Comparison of ENCODE assay signal across 20 cellular contexts in genomic region chr20:21539512-21539911, GRCh38. TPM values are rescaled to one million over a fixed set of nuclear protein-coding genes. Genes with fewer than 3 reads are reported as not detected.
A peak's percentile ranks its signal among the peaks of the same experiment; 100 is the strongest.
DNase-seq lines count a peak whose midpoint lies in the region; ATAC-seq, FAIRE-seq and TF ChIP-seq lines count a peak whose summit lies in the region.
"Had no signal": no experiment of that assay in that cellular context is flagged by ENCODE, and none has a peak within 500 bp of the region (broad histone marks: within the 10 kb centered on the region; RNA-seq: fewer than 3 reads in every experiment).

No MANE protein-coding gene starts in this region.

- H3K4ac ChIP-seq in H1 (replicated peaks; ENCODE audit: insufficient read length, low read depth, low read length) (no peak overlapping the region), H9 (ENCODE audit: low read depth, low read length) (no peak overlapping the region)

- H3K4me3 ChIP-seq in HepG2 (replicated peaks in 1 of 3; ENCODE audit: insufficient read depth in 1 of 3, low read depth in 2 of 3, low read length in 3 of 3) (no peak overlapping the region), right lobe of liver (no peak overlapping the region), H1 (ENCODE audit: extremely low read depth in 1 of 4, insufficient read depth in 2 of 4, low read depth in 3 of 4, low read length in 4 of 4) (no peak overlapping the region), tibial nerve (no peak overlapping the region)
- H3K4me3 ChIP-seq: GM23248, HAP-1 had no signal

- H3K79me2 ChIP-seq in HepG2 (ENCODE audit: insufficient read depth, low read length) (no peaks in the 10 kb centered on the region), H1 (ENCODE audit: control insufficient read depth in 1 of 2, insufficient read depth in 2 of 2, low read length in 2 of 2) (no peaks in the 10 kb centered on the region; a peak in 1 of 4 replicates), H9 (ENCODE audit: insufficient read depth, low read length) (no peaks in the 10 kb centered on the region)

- H3K27me3 ChIP-seq in HepG2 (ENCODE audit: control insufficient read depth in 1 of 2, insufficient read depth in 2 of 2, low read length in 2 of 2) (peaks cover 0 to 26% of the 10 kb centered on the region in 2 experiments; a peak in 3 of 5 replicates), right lobe of liver (no peaks in the 10 kb centered on the region), H1 (replicated peaks in 1 of 4; ENCODE audit: control insufficient read depth in 3 of 4, extremely low read depth in 1 of 4, insufficient read depth in 3 of 4, low read length in 3 of 4) (no peaks in the 10 kb centered on the region), tibial nerve (peaks cover 0 to 8% of the 10 kb centered on the region in 2 donors), H9 (ENCODE audit: insufficient read depth, low read length) (no peaks in the 10 kb centered on the region)

- H3K27me3 Mint-ChIP-seq in H9 (ENCODE audit: low read depth) (peaks cover 7% of the 10 kb centered on the region), chondrocyte (ENCODE audit: low read depth) (peaks cover 26% of the 10 kb centered on the region)

- H3K14ac ChIP-seq in H1 (ENCODE audit: insufficient read length) (no peak overlapping the region), H9 (ENCODE audit: insufficient read depth, low read length) (no peak overlapping the region)

- H3K4me3 Mint-ChIP-seq in H9 (no peak overlapping the region), chondrocyte (ENCODE audit: unreplicated experiment) (no peak overlapping the region)

- H3K23me2 ChIP-seq in H1 (ENCODE audit: low read depth, low read length) (peaks cover 5% of the 10 kb centered on the region; the same call in 1 of the 2 replicates), H9 (ENCODE audit: insufficient read length, low read depth, low read length, poor library complexity, severe bottlenecking) (no peaks in the 10 kb centered on the region)

- H3K23ac ChIP-seq in H1 (ENCODE audit: insufficient read length) (peak overlapping the region; percentile 83), H9 (ENCODE audit: insufficient read length, low read depth, low read length) (no peak overlapping the region)

- H4K91ac ChIP-seq in H1 (replicated peaks; ENCODE audit: insufficient read length, low read length) (no peak overlapping the region), H9 (ENCODE audit: insufficient read length, low read depth, low read length) (no peak overlapping the region)

- H3K36me3 Mint-ChIP-seq in H9 (ENCODE audit: insufficient read depth in 1 of 3, low read depth in 3 of 3) (no peaks in the 10 kb centered on the region), chondrocyte (ENCODE audit: low read depth) (no peaks in the 10 kb centered on the region)
- H3K36me3 Mint-ChIP-seq: CD4-positive, alpha-beta memory T cell had no signal

- H4K5ac ChIP-seq in H1 (ENCODE audit: insufficient read length, low read depth, low read length) (no peak overlapping the region), H9 (ENCODE audit: insufficient read length, low read depth, low read length) (no peak overlapping the region)

- no peaks in the 10 kb centered on the region for H3K79me1 ChIP-seq in H1 (ENCODE audit: low read depth, low read length)
- H3K79me1 ChIP-seq in H9 (ENCODE audit: insufficient read depth, low read depth, low read length, poor library complexity, severe bottlenecking) = no peaks in the 10 kb centered on the region

- TF ChIP-seq CTCF in HepG2 (CRISPR knock-in tag; IDR thresholded peaks at IDR 0.05) (no peak), right lobe of liver (IDR thresholded peaks at IDR 0.05) (no peak), H1 (IDR thresholded peaks at IDR 0.05; ENCODE audit: control extremely low read depth in 1 of 3, insufficient read depth in 1 of 3, low read depth in 1 of 3, low read length in 3 of 3) (no peak), tibial nerve (IDR thresholded peaks at IDR 0.05) (no peak), H9 (conservative IDR thresholded peaks at IDR 0.05) (no peak), chondrocyte (IDR thresholded peaks at IDR 0.05) (no peak)

- peaks cover 6% of the 10 kb centered on the region; the same call in 1 of the 2 replicates for H3K4me1 ChIP-seq in HepG2 (ENCODE audit: insufficient read depth, low read length)
- no peaks in the 10 kb centered on the region for H3K4me1 ChIP-seq in right lobe of liver
- H3K4me1 ChIP-seq in H1 (replicated peaks in 1 of 4; ENCODE audit: control insufficient read depth in 3 of 4, insufficient read depth in 4 of 4, low read length in 3 of 4) = peaks cover 0 to under 1% (median 0%) of the 10 kb centered on the region in 4 experiments; a peak in 1 of 7 replicates
- H3K4me1 ChIP-seq in tibial nerve = no peaks in the 10 kb centered on the region
- H3K4me1 ChIP-seq in H9 (ENCODE audit: insufficient read depth, low read length) = peaks cover 4% of the 10 kb centered on the region; the same call in 1 of the 2 replicates
- H3K4me1 ChIP-seq: HAP-1 had no signal

- H3K9me3 ChIP-seq in HepG2 (ENCODE audit: low read length) (no peaks in the 10 kb centered on the region), right lobe of liver (no peaks in the 10 kb centered on the region), H1 (ENCODE audit: insufficient read depth in 2 of 2, low read depth in 1 of 2, low read length in 1 of 2) (no peaks in the 10 kb centered on the region), tibial nerve (no peaks in the 10 kb centered on the region), H9 (ENCODE audit: control insufficient read depth, low read depth, low read length) (no peaks in the 10 kb centered on the region)
- H3K9me3 ChIP-seq: HAP-1 had no signal

- H2BK15ac ChIP-seq in H1 (ENCODE audit: low read length) = no peak overlapping the region
- no peak overlapping the region for H2BK15ac ChIP-seq in H9 (ENCODE audit: low read depth, low read length)

- peaks cover 0 to 2% of the 10 kb centered on the region in 2 experiments; a peak in 2 of 4 replicates for H3K4me1 Mint-ChIP-seq in H9
- no peaks in the 10 kb centered on the region for H3K4me1 Mint-ChIP-seq in chondrocyte (ENCODE audit: low read depth)
- H3K4me1 Mint-ChIP-seq: CD4-positive, alpha-beta memory T cell had no signal

- in situ Hi-C loops in HepG2 (cut with HindIII; ENCODE audit: extremely low pct_ligation_motif_present, low pct_unique_long_range_greater_than_20kb) = no loop called here

- no peak for DNase-seq in HepG2 (ENCODE audit: low spot score)
- DNase-seq in right lobe of liver = no peak
- no peak for DNase-seq in HEK293T (ENCODE audit: extremely low spot score)
- DNase-seq in H1 (ENCODE audit: low read depth in 1 of 2, low spot score in 2 of 2) = no peak
- DNase-seq in tibial nerve (ENCODE audit: low spot score in 2 of 2) = no peak
- DNase-seq in H9 = no peak
- no peak for DNase-seq in chondrocyte (ENCODE audit: low spot score)
- DNase-seq: 8988T; C1 segment of cervical spinal cord; Calu3; CD4-positive, alpha-beta memory T cell; COR-L47; DMS53; DMS79 treated with DMSO at 0.1 percent for 48 hours; GF-D8; GM23248 had no signal

- no peak for TF ChIP-seq POLR2A in HepG2 (IDR thresholded peaks at IDR 0.05; ENCODE audit: insufficient read depth in 1 of 2, low read depth in 2 of 2, low read length in 2 of 2)
- no peak for TF ChIP-seq POLR2A in right lobe of liver (IDR thresholded peaks at IDR 0.05)
- TF ChIP-seq POLR2A in H1 (IDR thresholded peaks at IDR 0.05; ENCODE audit: control extremely low read depth in 1 of 2, low read depth in 2 of 2, low read length in 2 of 2) = no peak
- TF ChIP-seq POLR2A in tibial nerve (IDR thresholded peaks at IDR 0.05) = no peak

- no peak overlapping the region for H3K27ac ChIP-seq in HepG2 (ENCODE audit: extremely low read length, insufficient read depth, low read length)
- H3K27ac ChIP-seq in right lobe of liver = no peak overlapping the region
- H3K27ac ChIP-seq in H1 (ENCODE audit: low read depth, low read length) = no peak overlapping the region
- no peak overlapping the region for H3K27ac ChIP-seq in tibial nerve
- no peak overlapping the region for H3K27ac ChIP-seq in H9 (ENCODE audit: insufficient read length, low read depth, low read length)
- H3K27ac ChIP-seq: GM23248 had no signal

- ATAC-seq in HepG2 (no peak), right lobe of liver (no peak)

- no peak for TF ChIP-seq RAD21 in HepG2 (CRISPR knock-in tag; IDR thresholded peaks at IDR 0.05)
- TF ChIP-seq RAD21 in H1 (IDR thresholded peaks at IDR 0.05 in 1 of 2, conservative IDR thresholded peaks at IDR 0.05 in 1 of 2; ENCODE audit: low read depth in 2 of 2, low read length in 2 of 2) = no peak

- no peak overlapping the region for H2BK5ac ChIP-seq in H1 (ENCODE audit: low read depth, low read length)
- no peak overlapping the region for H2BK5ac ChIP-seq in H9 (ENCODE audit: insufficient read length, low read length)

- TF ChIP-seq EP300 in HepG2 (IDR thresholded peaks at IDR 0.05; ENCODE audit: low read depth in 2 of 2, low read length in 2 of 2) = no peak
- no peak for TF ChIP-seq EP300 in HepG2 (CRISPR knock-in tag; IDR thresholded peaks at IDR 0.05; ENCODE audit: borderline replicate concordance)
- TF ChIP-seq EP300 in H1 (IDR thresholded peaks at IDR 0.05; ENCODE audit: borderline replicate concordance in 1 of 2, low read depth in 2 of 2, low read length in 2 of 2) = no peak
- TF ChIP-seq EP300 in tibial nerve (IDR thresholded peaks at IDR 0.05) = no peak

- H3K36me3 ChIP-seq in HepG2 (replicated peaks in 1 of 2; ENCODE audit: control insufficient read depth in 1 of 2, insufficient read depth in 2 of 2, low read length in 2 of 2) (no peaks in the 10 kb centered on the region), right lobe of liver (no peaks in the 10 kb centered on the region), H1 (ENCODE audit: control insufficient read depth in 2 of 4, insufficient read depth in 4 of 4, low read length in 3 of 4) (no peaks in the 10 kb centered on the region), tibial nerve (no peaks in the 10 kb centered on the region)
- H3K36me3 ChIP-seq: HAP-1 had no signal

- H3T11ph ChIP-seq in H9 (ENCODE audit: low read length) = no peak overlapping the region

- FAIRE-seq in HepG2 (lab: Jason Lieb, UNC) = peak; percentile 49
- FAIRE-seq in H1 (lab: Jason Lieb, UNC) = no peak
- FAIRE-seq: GM19239 had no signal

- CTCF ChIA-PET in HepG2 (lab: Yijun Ruan, JAX; ENCODE audit: low intra/inter-chr PET ratio, low total read pairs) = no interaction called here
- CTCF ChIA-PET in HEK293T (lab: Yijun Ruan, JAX) = no interaction called here
- CTCF ChIA-PET in H1 (lab: Charles Lee; ENCODE audit: partially characterized antibody) = no interaction called here

- H3K9ac ChIP-seq in HepG2 (ENCODE audit: insufficient read depth, low read depth, low read length) (no peak overlapping the region), H1 (replicated peaks in 1 of 4; ENCODE audit: extremely low read depth in 1 of 4, low read depth in 3 of 4, low read length in 3 of 4) (no peak overlapping the region), H9 (ENCODE audit: extremely low read depth, insufficient read length, low read length) (no peak overlapping the region)
- H3K9ac ChIP-seq: GM23248 had no signal

- no TSS peak for BruUV-seq in HepG2 (replicated peaks; lab: Mats Ljungman, UMichigan)

- intact Hi-C loops in HepG2 (cut with micrococcal nuclease; ENCODE audit: unreplicated experiment) = no loop called here
- intact Hi-C loops in right lobe of liver (cut with DNase I) = no loop called here

- H3K27ac Mint-ChIP-seq in H9 (no peak overlapping the region), chondrocyte (ENCODE audit: unreplicated experiment) (no peak overlapping the region)
- H3K27ac Mint-ChIP-seq: CD4-positive, alpha-beta memory T cell had no signal

- H3K18ac ChIP-seq in H1 (ENCODE audit: extremely low read depth, low read length) (no peak overlapping the region), H9 (ENCODE audit: insufficient read length, low read depth, low read length) (no peak overlapping the region)

- 35% methylated on average over 3 of the region's 3 CpGs for WGBS in HepG2 (ENCODE audit: low lambda C conversion rate)
- 68% methylated on average over 3 of the region's 3 CpGs for WGBS in right lobe of liver (ENCODE audit: insufficient coverage, low coverage, low lambda C conversion rate, missing lambda C conversion rate)
- WGBS in H1 (ENCODE audit: extremely low coverage in 1 of 2, insufficient coverage in 1 of 2, insufficient read length in 1 of 2, insufficient replicate concordance in 2 of 2, low coverage in 1 of 2, low lambda C conversion rate in 2 of 2, missing lambda C conversion rate in 1 of 2), 2 experiments = 82% methylated on average over 3 of the region's 3 CpGs; no CpG with 5 or more reads in 1 of the 2 experiments
- WGBS in tibial nerve, 2 donors = 84 to 88% methylated on average over 3 of the region's 3 CpGs
- no CpG with 5 or more reads among the region's 3 CpGs for WGBS in H9 (ENCODE audit: extremely low coverage, insufficient read length, low lambda C conversion rate)

- H4K20me1 ChIP-seq in HepG2 (ENCODE audit: insufficient read depth, low read length) = no peaks in the 10 kb centered on the region
- no peaks in the 10 kb centered on the region for H4K20me1 ChIP-seq in H1 (replicated peaks in 1 of 2; ENCODE audit: control insufficient read depth in 1 of 2, insufficient read depth in 2 of 2, low read length in 2 of 2)
- no peaks in the 10 kb centered on the region for H4K20me1 ChIP-seq in H9 (ENCODE audit: control insufficient read depth, insufficient read depth, insufficient read length)

- peaks cover 0 to 3% of the 10 kb centered on the region in 2 experiments; a peak in 1 of 5 replicates for H3K9me3 Mint-ChIP-seq in H9
- no peaks in the 10 kb centered on the region for H3K9me3 Mint-ChIP-seq in chondrocyte (ENCODE audit: low read depth)
- H3K9me3 Mint-ChIP-seq: CD4-positive, alpha-beta memory T cell had no signal

- H4K8ac ChIP-seq in H1 (ENCODE audit: extremely low read depth, insufficient read depth, low read length) (no peak overlapping the region), H9 (replicated peaks; ENCODE audit: insufficient read length, low read depth, low read length) (no peak overlapping the region)

- H3K4me2 ChIP-seq in HepG2 (ENCODE audit: low read depth, low read length) (no peak overlapping the region), H1 (ENCODE audit: insufficient read depth in 1 of 2, low read depth in 2 of 2, low read length in 2 of 2) (no peak overlapping the region), H9 (ENCODE audit: insufficient read depth, insufficient read length, low read length) (no peak overlapping the region)

- H2AFZ ChIP-seq in HepG2 (ENCODE audit: low read length) = no peak overlapping the region
- H2AFZ ChIP-seq in H1 (ENCODE audit: low read length) = no peak overlapping the region
- no peak overlapping the region for H2AFZ ChIP-seq in H9 (ENCODE audit: low read length)
- H2AFZ ChIP-seq: GM23248 had no signal

- no peak overlapping the region for H2BK120ac ChIP-seq in H1 (replicated peaks; ENCODE audit: low read depth, low read length)
- H2BK120ac ChIP-seq in H9 (ENCODE audit: low read depth, low read length, poor library complexity, severe bottlenecking) = no peak overlapping the region

- no peak overlapping the region for H2BK20ac ChIP-seq in H1 (ENCODE audit: low read length)
- H2BK20ac ChIP-seq in H9 (ENCODE audit: low read depth, low read length, poor library complexity, severe bottlenecking) = no peak overlapping the region

- H3K56ac ChIP-seq in H1 (replicated peaks; ENCODE audit: insufficient read length, low read depth, low read length) = no peak overlapping the region
- H3K56ac ChIP-seq in H9 (ENCODE audit: insufficient read length, low read depth, low read length) = no peak overlapping the region

- H2AK5ac ChIP-seq in H1 (ENCODE audit: low read depth, low read length) (no peak overlapping the region), H9 (ENCODE audit: insufficient read length, low read length) (no peak overlapping the region)

- POLR2A ChIA-PET in HepG2 (lab: Yijun Ruan, JAX) = no interaction called here
- POLR2A ChIA-PET in HEK293T (lab: Yijun Ruan, JAX) = no interaction called here
- POLR2A ChIA-PET in H1 (lab: Charles Lee; ENCODE audit: partially characterized antibody) = no interaction called here

- H2BK12ac ChIP-seq in H1 (ENCODE audit: low read depth, low read length) (no peak overlapping the region), H9 (ENCODE audit: insufficient read length, low read depth, low read length) (no peak overlapping the region)

RNA-seq across cellular contexts. Expression of gene NKX2-2, which starts 25.6 kb away (rescaled TPM):
- total RNA-seq in HepG2 (2016; rRNA removed; fragmentation: Illumina TruSeq; extraction: Trizol) = not detected in 2 replicates
- not detected in 2 replicates for total RNA-seq in HepG2 (2016; cell fraction: cytosol; rRNA removed; fragmentation: Illumina TruSeq; extraction: Trizol; ENCODE audit: low read depth)
- not detected in 2 replicates for total RNA-seq in HepG2 (2016; cell fraction: insoluble cytoplasmic fraction; rRNA removed; fragmentation: Illumina TruSeq; extraction: Trizol)
- total RNA-seq in HepG2 (2016; cell fraction: membrane; rRNA removed; fragmentation: Illumina TruSeq; extraction: Trizol) = not detected in 2 replicates
- total RNA-seq in HepG2 (2016; cell fraction: nucleus; rRNA removed; fragmentation: Illumina TruSeq; extraction: Trizol) = not detected in 2 replicates
- polyA plus RNA-seq in HepG2 (2011; rRNA removed) = not detected in 2 replicates
- not detected in 2 replicates for polyA plus RNA-seq in HepG2 (2011; cell fraction: cytosol; rRNA removed)
- polyA plus RNA-seq in HepG2 (2011; cell fraction: nucleus; rRNA removed) = not detected in 2 replicates
- not detected in 2 replicates for polyA plus RNA-seq in HepG2 (2012)
- not detected in 2 replicates for polyA plus RNA-seq in HepG2 (2016; cell fraction: cytosol; fragmentation: Illumina TruSeq; extraction: Trizol; ENCODE audit: low read depth)
- not detected in 2 replicates for polyA plus RNA-seq in HepG2 (2016; cell fraction: insoluble cytoplasmic fraction; fragmentation: Illumina TruSeq; extraction: Trizol; ENCODE audit: low read depth)
- polyA plus RNA-seq in HepG2 (2016; cell fraction: membrane; fragmentation: Illumina TruSeq; extraction: Trizol; ENCODE audit: low read depth) = not detected in 2 replicates
- not detected in 2 replicates for polyA plus RNA-seq in HepG2 (2016; cell fraction: nucleus; fragmentation: Illumina TruSeq; extraction: Trizol; ENCODE audit: insufficient read depth, low read depth)
- polyA minus RNA-seq in HepG2 (2011; rRNA and poly(A)+ RNA removed; ENCODE audit: low replicate concordance) = not detected in 2 replicates
- not detected in 2 replicates for polyA minus RNA-seq in HepG2 (2011; cell fraction: cytosol; rRNA and poly(A)+ RNA removed)
- not detected in 2 replicates for polyA minus RNA-seq in HepG2 (2011; cell fraction: nucleus; rRNA and poly(A)+ RNA removed)
- not detected for total RNA-seq in right lobe of liver
- not detected in 2 replicates for total RNA-seq in H1 (2021; fragmentation: NEBNext Ultra II Directional; extraction: Animal tissue kit (Norgen Biotek cat#: 25700))
- polyA plus RNA-seq in H1 (2011; rRNA removed) = not detected in 2 replicates
- not detected for polyA plus RNA-seq in H1 (2011; cell fraction: cytosol; rRNA removed)
- polyA plus RNA-seq in H1 (2011; cell fraction: nucleus; rRNA removed) = not detected
- polyA plus RNA-seq in H1 (2012, experiment 1 of 2) = not detected in 4 replicates
- not detected for polyA plus RNA-seq in H1 (2012, experiment 2 of 2)
- 0.06 TPM for polyA plus RNA-seq in H1 (2013, experiment 1 of 2)
- not detected for polyA plus RNA-seq in H1 (2013, experiment 2 of 2)
- not detected in 2 replicates for polyA minus RNA-seq in H1 (2011; rRNA and poly(A)+ RNA removed)
- polyA minus RNA-seq in H1 (2011; cell fraction: cytosol; rRNA and poly(A)+ RNA removed) = not detected
- polyA minus RNA-seq in H1 (2011; cell fraction: nucleus; rRNA and poly(A)+ RNA removed) = not detected
- total RNA-seq in tibial nerve = not detected
- total RNA-seq in H9 (2021) = 0.11 TPM in 1 of 2 replicates, not detected in the other
- total RNA-seq in chondrocyte = not detected in 3 replicates
- total RNA-seq: Calu3; CD4-positive, alpha-beta memory T cell; G401; GM23248 had no signal
- polyA plus RNA-seq: BJ; CD4-positive, alpha-beta memory T cell; GM23248 had no signal
